In the genomic region with DNA sequence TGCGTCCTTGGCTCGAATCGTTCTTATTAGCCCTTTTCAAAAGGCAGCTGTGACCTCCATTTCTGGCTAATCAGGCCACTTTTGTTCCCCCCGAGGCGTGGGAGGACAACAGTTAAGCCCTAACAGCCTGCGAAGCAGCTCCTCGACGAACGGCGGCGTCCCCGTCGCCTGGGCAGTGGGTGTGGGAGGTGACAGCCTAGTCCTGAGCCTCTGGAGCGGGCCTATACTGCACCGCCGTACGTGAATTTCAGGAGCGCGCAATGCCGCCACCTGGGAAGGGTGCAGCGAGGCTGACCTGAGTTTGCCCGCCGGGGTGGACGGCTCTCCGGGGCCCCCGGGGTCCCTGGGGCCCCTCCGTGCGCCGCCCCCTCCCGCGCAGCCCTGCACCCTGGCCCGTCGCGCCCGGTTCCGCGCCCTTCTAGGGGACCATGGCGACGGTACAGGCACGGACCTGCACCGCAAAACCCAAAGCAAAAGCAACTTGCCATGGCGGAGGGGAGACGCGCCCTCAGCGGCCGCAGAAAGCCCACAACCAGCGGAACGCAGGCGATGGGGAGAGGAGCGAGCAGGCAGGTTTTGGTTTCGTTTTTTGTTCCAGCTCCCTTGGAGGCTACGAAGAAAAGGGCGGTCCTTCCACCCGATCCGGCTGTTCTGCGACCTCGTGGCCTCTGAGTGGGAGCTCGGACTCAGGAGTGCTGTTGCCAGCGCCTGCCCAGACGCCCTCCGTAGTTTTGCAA, we compare ENCODE assay signal across 8 cellular contexts. TPM values are rescaled to one million over a fixed set of nuclear protein-coding genes. Genes with fewer than 3 reads are reported as not detected.
DNase-seq lines count a peak whose midpoint lies in the region; ATAC-seq and TF ChIP-seq lines count a peak whose summit lies in the region.

A gene (minus strand): TSS at position 624 of the 737 bp plus-strand sequence. CDS start 136 bp downstream, at position 488.

- H3K27me3 ChIP-seq in PC-9 (ENCODE audit: insufficient read depth, low read depth) = no peaks in the 10 kb centered on the region

- POLR2A ChIA-PET in PC-9 (lab: Charles Lee; ENCODE audit: unreplicated experiment) = no interaction called here
- POLR2A ChIA-PET in naive thymus-derived CD8-positive, alpha-beta T cell (lab: Charles Lee) = interaction anchor here (0.8 to 5.5 kb wide), 10 partner anchors 9 to 1674 kb away, joined by 3 to 66 read pairs (median 7); a partner anchor contains a TSS

- H3K9me2 ChIP-seq in PC-9 (ENCODE audit: insufficient read depth) = no peaks in the 10 kb centered on the region

- peak within 1 kb of the TSS; percentile 88 for H3K4me3 ChIP-seq in PC-9
- H3K4me3 ChIP-seq in fibroblast of mammary gland (ENCODE audit: control insufficient read depth, low read depth, low read length) = peak within 1 kb of the TSS; percentile 63

- peak; percentile 97 for ATAC-seq in GM21528 (IDR thresholded peaks at IDR 0.05; ENCODE audit: low FRiP score, unreplicated experiment)
- peak; percentile 88 for ATAC-seq in naive thymus-derived CD8-positive, alpha-beta T cell
- peak; percentile 91 to 94 for ATAC-seq in stimulated activated naive B cell treated with anti-CD40 and anti-IgM and Interleukin-4, amounts not matched to agents 10 μg/mL and 1 μg/mL and 100 μg/mL, for 72 hours (replicated peaks)

- H2AFZ ChIP-seq in PC-9 = peak within 1 kb of the TSS; percentile 94

- peak within 1 kb of the TSS; percentile 95 for H3K4me2 ChIP-seq in PC-9

- no peaks in the 10 kb centered on the region for H4K20me1 ChIP-seq in PC-9 (ENCODE audit: insufficient read depth)

- H3K36me3 ChIP-seq in PC-9 (ENCODE audit: low read depth) = no peaks in the 10 kb centered on the region

- intact Hi-C loops in PC-9 (cut with micrococcal nuclease; ENCODE audit: unreplicated experiment) = no loop called here

- no peaks in the 10 kb centered on the region for H3K9me3 ChIP-seq in PC-9 (ENCODE audit: insufficient read depth, low read depth)

- no peaks in the 10 kb centered on the region for H3K9me3 Mint-ChIP-seq in naive thymus-derived CD8-positive, alpha-beta T cell
- H3K9me3 Mint-ChIP-seq in stimulated activated naive B cell treated with anti-CD40 and anti-IgM and Interleukin-4, amounts not matched to agents 10 μg/mL and 1 μg/mL and 100 μg/mL, for 72 hours = no peaks in the 10 kb centered on the region

- H3K27me3 Mint-ChIP-seq in naive thymus-derived CD8-positive, alpha-beta T cell = no peaks in the 10 kb centered on the region
- no peaks in the 10 kb centered on the region for H3K27me3 Mint-ChIP-seq in stimulated activated naive B cell treated with anti-CD40 and anti-IgM and Interleukin-4, amounts not matched to agents 10 μg/mL and 1 μg/mL and 100 μg/mL, for 72 hours

- peaks cover 17 to 43% (median 39%) of the 10 kb centered on the region in 4 donors for H3K4me1 Mint-ChIP-seq in naive thymus-derived CD8-positive, alpha-beta T cell
- peaks cover 6 to 26% of the 10 kb centered on the region in 2 donors for H3K4me1 Mint-ChIP-seq in stimulated activated naive B cell treated with anti-CD40 and anti-IgM and Interleukin-4, amounts not matched to agents 10 μg/mL and 1 μg/mL and 100 μg/mL, for 72 hours

- peak within 1 kb of the TSS; percentile 87 to 99 (median 94) for H3K4me3 Mint-ChIP-seq in naive thymus-derived CD8-positive, alpha-beta T cell
- H3K4me3 Mint-ChIP-seq in stimulated activated naive B cell treated with anti-CD40 and anti-IgM and Interleukin-4, amounts not matched to agents 10 μg/mL and 1 μg/mL and 100 μg/mL, for 72 hours = peak within 1 kb of the TSS; percentile 89 to 94

- 0 out of 2 replicates have a peak, but pooled peaks cover 3% of the 10 kb centered on the region for H3F3A ChIP-seq in PC-9 (ENCODE audit: insufficient read depth, low read depth)

- H3K27ac Mint-ChIP-seq in naive thymus-derived CD8-positive, alpha-beta T cell = peak within 1 kb of the TSS; percentile 90 to 99 (median 98)
- peak within 1 kb of the TSS; percentile 97 for H3K27ac Mint-ChIP-seq in stimulated activated naive B cell treated with anti-CD40 and anti-IgM and Interleukin-4, amounts not matched to agents 10 μg/mL and 1 μg/mL and 100 μg/mL, for 72 hours

- peak within 1 kb of the TSS; percentile 62 for H3K27ac ChIP-seq in PC-9

- peaks cover 0 to 2% (median 0%) of the 10 kb centered on the region in 3 donors for H3K36me3 Mint-ChIP-seq in naive thymus-derived CD8-positive, alpha-beta T cell
- no peaks in the 10 kb centered on the region for H3K36me3 Mint-ChIP-seq in stimulated activated naive B cell treated with anti-CD40 and anti-IgM and Interleukin-4, amounts not matched to agents 10 μg/mL and 1 μg/mL and 100 μg/mL, for 72 hours

- DNase-seq in DMS114 treated with DMSO at 0.1 percent for 48 hours (lab: John Stamatoyannopoulos, UW; ENCODE audit: unreplicated experiment) (peak; percentile 39), HuH-7.5 (ENCODE audit: low spot score) (peak; percentile 81), PC-9 (peak; percentile 79 to 81), fibroblast of mammary gland (ENCODE audit: low read depth) (peak; percentile 95)
- peak; percentile 59 to 70 for DNase-seq in activated T-helper 1 cell treated with anti-CD3 and anti-CD28 coated beads, Interleukin-2, amount 50 U/mL, for 16 hours (ENCODE audit: low read depth in 1 of 2, low spot score in 1 of 2)
- DNase-seq in naive thymus-derived CD8-positive, alpha-beta T cell = peak; percentile 61 to 89 (median 81)
- peak; percentile 77 for DNase-seq in stimulated activated naive B cell treated with anti-CD40 and anti-IgM and Interleukin-4, amounts not matched to agents 10 μg/mL and 1 μg/mL and 100 μg/mL, for 72 hours

- BruUV-seq in PC-9 (replicated peaks; lab: Mats Ljungman, UMichigan) = no TSS peak

- peaks cover 8% of the 10 kb centered on the region for H3K4me1 ChIP-seq in PC-9 (replicated peaks; ENCODE audit: insufficient read depth)

- CTCF ChIA-PET in PC-9 (lab: Charles Lee) = interaction anchor here (0.6 kb wide), 2 partner anchors 21 to 29 kb away, joined by 8 read pairs; no protein-coding TSS in a partner anchor

- TF ChIP-seq CTCF in PC-9 (conservative IDR thresholded peaks at IDR 0.05) = no peak
- TF ChIP-seq CTCF in fibroblast of mammary gland (conservative IDR thresholded peaks at IDR 0.05; ENCODE audit: control insufficient read depth, insufficient read depth, low read depth, low read length) = no peak

- H3K79me2 ChIP-seq in PC-9 (ENCODE audit: low read depth) = no peaks in the 10 kb centered on the region

RNA-seq across cellular contexts. Expression of the gene that starts here (rescaled TPM):
- 4.8 and 5.3 TPM in 2 replicates for total RNA-seq in PC-9 (2021)
- 10 to 100 TPM; 28.8 to 30.6 TPM for total RNA-seq in naive thymus-derived CD8-positive, alpha-beta T cell
- 1 to 10 TPM; 4.1 to 4.4 (median 4.2) TPM for polyA plus RNA-seq in naive thymus-derived CD8-positive, alpha-beta T cell

Comparison
In these comparisons a context has a peak if more than half of its experiments do, and no peak if none do; other contexts are left out.
1. Peak in every context shown above with its lines: DNase-seq, ATAC-seq, H3K4me3 ChIP-seq and H3K27ac ChIP-seq.
2. DNase-seq: peak in every context shown above with its lines; median percentile 95 in fibroblast of mammary gland; 81 in HuH-7.5; 81 in naive thymus-derived CD8-positive, alpha-beta T cell; 80 in PC-9; 77 in stimulated activated naive B cell treated with anti-CD40 and anti-IgM and Interleukin-4, amounts not matched to agents 10 μg/mL and 1 μg/mL and 100 μg/mL, for 72 hours; 64 in activated T-helper 1 cell treated with anti-CD3 and anti-CD28 coated beads, Interleukin-2, amount 50 U/mL, for 16 hours; 39 in DMS114 treated with DMSO at 0.1 percent for 48 hours.